ENCODE assay signal across 8 cellular contexts in genomic region chr20:46689082-46689753, GRCh38.
A peak's percentile ranks its signal among the peaks of the same experiment; 100 is the strongest.
DNase-seq lines count a peak whose midpoint lies in the region; FAIRE-seq and TF ChIP-seq lines count a peak whose summit lies in the region.

Gene TP53RK, minus strand, starts transcription at chr20:46689444. Its CDS starts 30 bp downstream, at chr20:46689414.

- H3K27me3 ChIP-seq in Loucy (ENCODE audit: insufficient read depth, low read length, poor library complexity, severe bottlenecking): no peaks in the 10 kb centered on the region

- peaks cover 52% of the 10 kb centered on the region for H3K79me2 ChIP-seq in Loucy (ENCODE audit: insufficient read depth, low read length)

- H3K4me3 ChIP-seq in Loucy (ENCODE audit: low read length, poor library complexity, severe bottlenecking): peak within 1 kb of the TSS; percentile 94
- peak within 1 kb of the TSS; percentile 77 for H3K4me3 ChIP-seq in fibroblast of pulmonary artery (replicated peaks; ENCODE audit: low read depth, low read length)

- no peak for TF ChIP-seq CTCF in Loucy (conservative IDR thresholded peaks at IDR 0.05; ENCODE audit: low read length)
- TF ChIP-seq CTCF in fibroblast of pulmonary artery (IDR thresholded peaks at IDR 0.05; ENCODE audit: low read length, missing control alignments): no peak
- peak; percentile 27 to 41 (median 40) for TF ChIP-seq CTCF in nephron (IDR thresholded peaks at IDR 0.05; ENCODE audit: unreplicated experiment in 3 of 3)

- H3K27ac Mint-ChIP-seq in nephron: peak within 1 kb of the TSS; percentile 68 to 97 (median 96)
- peak within 1 kb of the TSS; percentile 96 for H3K27ac Mint-ChIP-seq in stimulated activated naive CD8-positive, alpha-beta T cell treated with anti-CD3 and anti-CD28 coated beads, Interleukin-15, Interleukin-2, amounts not matched to agents 100 ng/mL and 50 ng/mL, for 24 hours

- H3K4me3 Mint-ChIP-seq in nephron: peak within 1 kb of the TSS; percentile 83 to 89 (median 87)
- H3K4me3 Mint-ChIP-seq in stimulated activated naive CD8-positive, alpha-beta T cell treated with anti-CD3 and anti-CD28 coated beads, Interleukin-15, Interleukin-2, amounts not matched to agents 100 ng/mL and 50 ng/mL, for 24 hours: peak within 1 kb of the TSS; percentile 97

- DNase-seq in ELR (ENCODE audit: low read depth) (peak; percentile 100), H54 (ENCODE audit: insufficient read length, low spot score) (peak; percentile 94), fibroblast of pulmonary artery (ENCODE audit: low read depth) (peak; percentile 100)
- peak; percentile 90 for DNase-seq in activated T-helper 9 cell treated with anti-CD3 and anti-CD28 coated beads, Interleukin-2, amount 50 U/mL, for 16 hours (ENCODE audit: low read depth)

- peaks cover 48% of the 10 kb centered on the region for H4K20me1 ChIP-seq in Loucy (ENCODE audit: insufficient read depth, low read length, poor library complexity, severe bottlenecking)

- no peaks in the 10 kb centered on the region for H3F3A ChIP-seq in Loucy (ENCODE audit: low read depth)

- peaks cover 22% of the 10 kb centered on the region for H3K36me3 Mint-ChIP-seq in nephron (ENCODE audit: low read depth)
- H3K36me3 Mint-ChIP-seq in stimulated activated naive CD8-positive, alpha-beta T cell treated with anti-CD3 and anti-CD28 coated beads, Interleukin-15, Interleukin-2, amounts not matched to agents 100 ng/mL and 50 ng/mL, for 24 hours (ENCODE audit: low read depth): peaks cover 24% of the 10 kb centered on the region

- peak within 1 kb of the TSS; percentile 57 for H2AFZ ChIP-seq in Loucy (ENCODE audit: low read length)

- H3K9me3 ChIP-seq in Loucy (ENCODE audit: insufficient read depth, low read depth, low read length): no peaks in the 10 kb centered on the region

- peak within 1 kb of the TSS; percentile 93 for H3K9ac ChIP-seq in Loucy (ENCODE audit: low read depth, low read length, poor library complexity, severe bottlenecking)

- H3K27me3 Mint-ChIP-seq in nephron (ENCODE audit: low read depth): no peaks in the 10 kb centered on the region
- no peaks in the 10 kb centered on the region for H3K27me3 Mint-ChIP-seq in stimulated activated naive CD8-positive, alpha-beta T cell treated with anti-CD3 and anti-CD28 coated beads, Interleukin-15, Interleukin-2, amounts not matched to agents 100 ng/mL and 50 ng/mL, for 24 hours

- H3K9me2 ChIP-seq in Loucy (replicated peaks; ENCODE audit: low read depth, low read length): no peaks in the 10 kb centered on the region

- peak within 1 kb of the TSS; percentile 90 for H3K4me2 ChIP-seq in Loucy (ENCODE audit: low read depth, low read length, poor library complexity, severe bottlenecking)

- H3K4me1 Mint-ChIP-seq in nephron: peaks cover 13% of the 10 kb centered on the region
- H3K4me1 Mint-ChIP-seq in stimulated activated naive CD8-positive, alpha-beta T cell treated with anti-CD3 and anti-CD28 coated beads, Interleukin-15, Interleukin-2, amounts not matched to agents 100 ng/mL and 50 ng/mL, for 24 hours (ENCODE audit: low read depth): peaks cover 53% of the 10 kb centered on the region

- peaks cover 4% of the 10 kb centered on the region; the same call in 1 of the 2 replicates for H3K36me3 ChIP-seq in Loucy (ENCODE audit: insufficient read depth, low read length)

- peak; percentile 75 for FAIRE-seq in H54 (lab: Jason Lieb, UNC)

- TF ChIP-seq POLR2A in H54 (IDR thresholded peaks at IDR 0.05; ENCODE audit: low read depth, low read length) (peak; percentile 95), Raji (IDR thresholded peaks at IDR 0.05; ENCODE audit: insufficient read depth, low read depth, low read length) (peak; percentile 79)

- no peaks in the 10 kb centered on the region for H3K9me3 Mint-ChIP-seq in nephron
- no peaks in the 10 kb centered on the region for H3K9me3 Mint-ChIP-seq in stimulated activated naive CD8-positive, alpha-beta T cell treated with anti-CD3 and anti-CD28 coated beads, Interleukin-15, Interleukin-2, amounts not matched to agents 100 ng/mL and 50 ng/mL, for 24 hours

- peaks cover 42% of the 10 kb centered on the region for H3K4me1 ChIP-seq in Loucy (ENCODE audit: insufficient read depth, low read length, poor library complexity, severe bottlenecking)

Comparison
In these comparisons a context has a peak if more than half of its experiments do, and no peak if none do; other contexts are left out.
1. Peak in every context shown above with its lines: DNase-seq and H3K4me3 ChIP-seq.
2. CTCF ChIP-seq: peak in nephron (3 of 3); none in Loucy (single experiment) and fibroblast of pulmonary artery (single experiment).